In genomic region chr3:37938011-37938410, GRCh38 we compare ENCODE assay signal across 13 cellular contexts.
"Had no signal": no experiment of that assay in that cellular context is flagged by ENCODE, and none has a peak within 500 bp of the region (broad histone marks: within the 10 kb centered on the region; RNA-seq: fewer than 3 reads in every experiment).

No MANE protein-coding gene starts in this region.

- FAIRE-seq: islet of Langerhans, pancreas had no signal

- DNase-seq: activated CD4-positive, alpha-beta T cell treated with anti-CD3 and anti-CD28 coated beads, Interleukin-2, amount 50 U/mL, for 1 hour; activated effector memory CD4-positive, alpha-beta T cell treated with Interleukin-2 at 50 U/mL for 16 hours; amniotic stem cell; esophagus squamous epithelium; foreskin keratinocyte; heart right ventricle; pancreas; SK-N-SH; stimulated activated naive B cell treated with anti-CD40 and anti-IgM and Interleukin-4, amounts not matched to agents 10 μg/mL and 1 μg/mL and 100 μg/mL, for 72 hours; T-helper 17 cell; upper lobe of right lung had no signal

- H3K36me3 ChIP-seq: esophagus squamous epithelium, heart right ventricle, pancreas, upper lobe of right lung had no signal

- H3K9me3 ChIP-seq: esophagus squamous epithelium, heart right ventricle, pancreas, SK-N-SH, upper lobe of right lung had no signal

- H3K27me3 ChIP-seq: esophagus squamous epithelium, foreskin keratinocyte, heart right ventricle, pancreas, upper lobe of right lung had no signal

- H3K4me3 ChIP-seq: esophagus squamous epithelium, heart right ventricle, pancreas, upper lobe of right lung had no signal

- H3K9me3 Mint-ChIP-seq: activated naive CD4-positive, alpha-beta T cell treated with anti-CD3 and anti-CD28 coated beads, Interleukin-2, amount 50 U/mL, for 72 hours; stimulated activated naive B cell treated with anti-CD40 and anti-IgM and Interleukin-4, amounts not matched to agents 10 μg/mL and 1 μg/mL and 100 μg/mL, for 72 hours had no signal

- H3K4me3 Mint-ChIP-seq: stimulated activated naive B cell treated with anti-CD40 and anti-IgM and Interleukin-4, amounts not matched to agents 10 μg/mL and 1 μg/mL and 100 μg/mL, for 72 hours; T-helper 17 cell had no signal

- H3K27ac Mint-ChIP-seq: activated naive CD4-positive, alpha-beta T cell treated with anti-CD3 and anti-CD28 coated beads, Interleukin-2, amount 50 U/mL, for 72 hours; stimulated activated naive B cell treated with anti-CD40 and anti-IgM and Interleukin-4, amounts not matched to agents 10 μg/mL and 1 μg/mL and 100 μg/mL, for 72 hours; T-helper 17 cell had no signal

- H3K27ac ChIP-seq: esophagus squamous epithelium, foreskin keratinocyte, upper lobe of right lung had no signal

- H3K9ac ChIP-seq: SK-N-SH had no signal

- H3K36me3 Mint-ChIP-seq: activated naive CD4-positive, alpha-beta T cell treated with anti-CD3 and anti-CD28 coated beads, Interleukin-2, amount 50 U/mL, for 72 hours; stimulated activated naive B cell treated with anti-CD40 and anti-IgM and Interleukin-4, amounts not matched to agents 10 μg/mL and 1 μg/mL and 100 μg/mL, for 72 hours had no signal

- H3K4me1 Mint-ChIP-seq: stimulated activated naive B cell treated with anti-CD40 and anti-IgM and Interleukin-4, amounts not matched to agents 10 μg/mL and 1 μg/mL and 100 μg/mL, for 72 hours; T-helper 17 cell had no signal
